Comparison of ENCODE assay signal across 27 cellular contexts in genomic region chr6:85628353-85628752, GRCh38. TPM values are rescaled to one million over a fixed set of nuclear protein-coding genes. Genes with fewer than 3 reads are reported as not detected.
DNase-seq lines count a peak whose midpoint lies in the region; ATAC-seq, FAIRE-seq and TF ChIP-seq lines count a peak whose summit lies in the region.
"Had no signal": no experiment of that assay in that cellular context is flagged by ENCODE, and none has a peak within 500 bp of the region (broad histone marks: within the 10 kb centered on the region; RNA-seq: fewer than 3 reads in every experiment).

No MANE protein-coding gene starts in this region.

- H3K4me1 Mint-ChIP-seq in activated T-cell treated with anti-CD3 and anti-CD28 coated beads, Interleukin-2, amount 50 U/mL, for 72 hours (ENCODE audit: low read depth): peaks cover 70% of the 10 kb centered on the region
- H3K4me1 Mint-ChIP-seq in activated T-cell treated with anti-CD3 and anti-CD28 coated beads, Interleukin-2, amount 50 U/mL, for 4 hours (ENCODE audit: low read depth): peaks cover 64% of the 10 kb centered on the region
- peaks cover 69% of the 10 kb centered on the region for H3K4me1 Mint-ChIP-seq in activated naive CD8-positive, alpha-beta T cell (ENCODE audit: low read depth)
- no peaks in the 10 kb centered on the region for H3K4me1 Mint-ChIP-seq in nephron progenitor cell
- H3K4me1 Mint-ChIP-seq: neural progenitor cell had no signal

- peaks cover 21 to 50% of the 10 kb centered on the region in 2 donors for H3K36me3 Mint-ChIP-seq in activated T-cell treated with anti-CD3 and anti-CD28 coated beads, Interleukin-2, amount 50 U/mL, for 72 hours (ENCODE audit: insufficient read depth in 2 of 2)
- peaks cover 54% of the 10 kb centered on the region for H3K36me3 Mint-ChIP-seq in activated T-cell treated with anti-CD3 and anti-CD28 coated beads, Interleukin-2, amount 50 U/mL, for 4 hours (ENCODE audit: insufficient read depth)
- H3K36me3 Mint-ChIP-seq in activated naive CD8-positive, alpha-beta T cell: peaks cover 16% of the 10 kb centered on the region
- peaks cover 96% of the 10 kb centered on the region for H3K36me3 Mint-ChIP-seq in nephron progenitor cell (ENCODE audit: low read depth)

- no peak for TF ChIP-seq CTCF in D721Med (IDR thresholded peaks at IDR 0.05; ENCODE audit: insufficient read depth, missing control alignments)
- TF ChIP-seq CTCF in nephron progenitor cell (IDR thresholded peaks at IDR 0.05): no peak

- peak overlapping the region in 1 of 2 donors; percentile 17 for H3K4me3 Mint-ChIP-seq in activated T-cell treated with anti-CD3 and anti-CD28 coated beads, Interleukin-2, amount 50 U/mL, for 72 hours
- no peak overlapping the region for H3K4me3 Mint-ChIP-seq in activated T-cell treated with anti-CD3 and anti-CD28 coated beads, Interleukin-2, amount 50 U/mL, for 4 hours
- H3K4me3 Mint-ChIP-seq in activated naive CD8-positive, alpha-beta T cell: peak overlapping the region; percentile 42
- H3K4me3 Mint-ChIP-seq in nephron progenitor cell: no peak overlapping the region
- H3K4me3 Mint-ChIP-seq: B cell, neural progenitor cell had no signal

- peak; percentile 29 for FAIRE-seq in D721Med (lab: Jason Lieb, UNC)
- FAIRE-seq: A549, H1, TTC549 had no signal

- H3K27ac Mint-ChIP-seq in activated T-cell treated with anti-CD3 and anti-CD28 coated beads, Interleukin-2, amount 50 U/mL, for 72 hours: peak overlapping the region; percentile 19
- peak overlapping the region; percentile 35 for H3K27ac Mint-ChIP-seq in activated naive CD8-positive, alpha-beta T cell
- peak overlapping the region; percentile 30 for H3K27ac Mint-ChIP-seq in nephron progenitor cell
- H3K27ac Mint-ChIP-seq: B cell, neural progenitor cell had no signal

- ATAC-seq in activated T-cell treated with anti-CD3 and anti-CD28 coated beads, Interleukin-2, amount 50 U/mL, for 72 hours (replicated peaks in 1 of 2): no peak
- no peak for ATAC-seq in activated T-cell treated with anti-CD3 and anti-CD28 coated beads, Interleukin-2, amount 50 U/mL, for 4 hours
- no peak for ATAC-seq in HG03457 (IDR thresholded peaks at IDR 0.05; ENCODE audit: unreplicated experiment)
- ATAC-seq: A549, left lobe of liver had no signal

- H3K27me3 Mint-ChIP-seq in activated T-cell treated with anti-CD3 and anti-CD28 coated beads, Interleukin-2, amount 50 U/mL, for 72 hours (ENCODE audit: low read depth): no peaks in the 10 kb centered on the region
- no peaks in the 10 kb centered on the region for H3K27me3 Mint-ChIP-seq in activated T-cell treated with anti-CD3 and anti-CD28 coated beads, Interleukin-2, amount 50 U/mL, for 4 hours (ENCODE audit: low read depth)
- H3K27me3 Mint-ChIP-seq in activated naive CD8-positive, alpha-beta T cell: no peaks in the 10 kb centered on the region
- no peaks in the 10 kb centered on the region for H3K27me3 Mint-ChIP-seq in nephron progenitor cell (ENCODE audit: low read depth, poor library complexity)
- H3K27me3 Mint-ChIP-seq: B cell had no signal

- no peaks in the 10 kb centered on the region for H3K9me3 Mint-ChIP-seq in activated T-cell treated with anti-CD3 and anti-CD28 coated beads, Interleukin-2, amount 50 U/mL, for 72 hours
- H3K9me3 Mint-ChIP-seq in activated T-cell treated with anti-CD3 and anti-CD28 coated beads, Interleukin-2, amount 50 U/mL, for 4 hours: no peaks in the 10 kb centered on the region
- H3K9me3 Mint-ChIP-seq in activated naive CD8-positive, alpha-beta T cell (ENCODE audit: low read depth): no peaks in the 10 kb centered on the region
- H3K9me3 Mint-ChIP-seq in nephron progenitor cell: no peaks in the 10 kb centered on the region
- H3K9me3 Mint-ChIP-seq: neural progenitor cell had no signal

- no peak for DNase-seq in activated T-cell treated with anti-CD3 and anti-CD28 coated beads, Interleukin-2, amount 50 U/mL, for 72 hours
- DNase-seq in activated T-cell treated with anti-CD3 and anti-CD28 coated beads, Interleukin-2, amount 50 U/mL, for 4 hours: no peak
- DNase-seq in D721Med (ENCODE audit: insufficient read length, low spot score): no peak
- DNase-seq in nephron progenitor cell: no peak
- no peak for DNase-seq in DMS53 (lab: John Stamatoyannopoulos, UW)
- DNase-seq in DMS53 treated with DMSO at 0.1 percent for 48 hours (lab: John Stamatoyannopoulos, UW; ENCODE audit: unreplicated experiment): no peak
- DNase-seq: activated CD4-positive, CD25-positive, alpha-beta regulatory T cell treated with anti-CD3 and anti-CD28 coated beads, Interleukin-2, amount 50 U/mL, for 72 hours; colonic mucosa; effector memory CD4-positive, alpha-beta T cell; foreskin fibroblast; Kasumi-1; NCI-H1694 treated with DMSO at 0.1 percent for 48 hours; NCI-H2171 treated with DMSO at 0.1 percent for 48 hours; NCI-H524 treated with DMSO at 0.1 percent for 48 hours; NK-92 treated with Interleukin-12 subunit alpha and Interleukin-12 subunit beta, amount 100 ng/mL, for 24 hours; Peyer's patch; posterior cingulate gyrus; stimulated activated CD4-positive, alpha-beta T cell treated with anti-CD3 and anti-CD28 coated beads, Interleukin-15, amount 100 ng/mL, for 24 hours; upper lobe of left lung had no signal

RNA-seq across cellular contexts. Expression of gene SYNCRIP, which starts 14.3 kb away (rescaled TPM):
- total RNA-seq in activated T-cell treated with anti-CD3 and anti-CD28 coated beads, Interleukin-2, amount 50 U/mL, for 72 hours: 10 to 100 TPM; 75.9 to 90.2 TPM
- total RNA-seq in activated T-cell treated with anti-CD3 and anti-CD28 coated beads, Interleukin-2, amount 50 U/mL, for 4 hours: 100 to 1,000 TPM; 248 to 285 (median 283) TPM

RNA-seq across cellular contexts. Expression of gene SNX14, which starts 34.7 kb away (rescaled TPM):
- total RNA-seq in activated T-cell treated with anti-CD3 and anti-CD28 coated beads, Interleukin-2, amount 50 U/mL, for 72 hours: 10 to 100 TPM; 50.6 to 61.7 TPM
- 10 to 100 TPM; 21.1 to 30.2 (median 25.7) TPM for total RNA-seq in activated T-cell treated with anti-CD3 and anti-CD28 coated beads, Interleukin-2, amount 50 U/mL, for 4 hours
